ENCODE assay signal across 8 cellular contexts in genomic region chr19:47130589-47131168, GRCh38. TPM values are rescaled to one million over a fixed set of nuclear protein-coding genes. Genes with fewer than 3 reads are reported as not detected.
A peak's percentile ranks its signal among the peaks of the same experiment; 100 is the strongest.
DNase-seq lines count a peak whose midpoint lies in the region; ATAC-seq, FAIRE-seq and TF ChIP-seq lines count a peak whose summit lies in the region.

TSS of gene SAE1 (plus strand) at chr19:47130835. CDS start at chr19:47130931, 96 bp downstream.

- peaks cover 33% of the 10 kb centered on the region for H3K4me1 Mint-ChIP-seq in progenitor cell of endocrine pancreas (ENCODE audit: low read depth)

- H3K27ac Mint-ChIP-seq in progenitor cell of endocrine pancreas = peak within 1 kb of the TSS; percentile 97

- H3K9me3 ChIP-seq in left ventricle myocardium inferior (replicated peaks) = no peaks in the 10 kb centered on the region

- FAIRE-seq in GM12891 (lab: Jason Lieb, UNC) = peak; percentile 100

- H3K4me1 ChIP-seq in left ventricle myocardium inferior = peaks cover 40% of the 10 kb centered on the region

- peak within 1 kb of the TSS; percentile 100 for H3K4me3 Mint-ChIP-seq in progenitor cell of endocrine pancreas (ENCODE audit: low read depth)

- peak; percentile 97 for DNase-seq in GM12891 (ENCODE audit: insufficient read length, low spot score)
- peak; percentile 94 for DNase-seq in NCI-H146 treated with DMSO at 0.1 percent for 48 hours (lab: John Stamatoyannopoulos, UW; ENCODE audit: unreplicated experiment)
- peak; percentile 89 for DNase-seq in amniotic stem cell (lab: John Stamatoyannopoulos, UW)
- peak; percentile 93 for DNase-seq in left ventricle myocardium inferior
- DNase-seq in progenitor cell of endocrine pancreas (ENCODE audit: low spot score, unreplicated experiment) = peak; percentile 97
- DNase-seq in ureter (ENCODE audit: low spot score) = peak; percentile 96

- H3K27me3 Mint-ChIP-seq in progenitor cell of endocrine pancreas = no peaks in the 10 kb centered on the region

- intact Hi-C loops in T-helper 1 cell treated with Interleukin-12 subunit alpha and Interleukin-12 subunit beta and Interleukin-4 antibody, amounts not matched to agents 30 ng/mL and 1 ng/mL, for 36 hours (cut with micrococcal nuclease) = loop anchor here (1.0 kb wide), 6 partner anchors 17 to 268 kb away; partner anchors contain the start of genes TMEM160 and ZC3H4
- intact Hi-C loops in left ventricle myocardium inferior (cut with micrococcal nuclease) = no loop called here

- TF ChIP-seq CTCF in left ventricle myocardium inferior (IDR thresholded peaks at IDR 0.05; ENCODE audit: borderline replicate concordance) (peak; percentile 68), progenitor cell of endocrine pancreas (IDR thresholded peaks at IDR 0.05; ENCODE audit: unreplicated experiment) (peak; percentile 53)

- peak within 1 kb of the TSS; percentile 94 for H3K4me3 ChIP-seq in left ventricle myocardium inferior

- peak; percentile 62 for TF ChIP-seq POLR2A in GM12891 (IDR thresholded peaks at IDR 0.05; ENCODE audit: low read depth, low read length)

- H3K27ac ChIP-seq in left ventricle myocardium inferior (replicated peaks) = peak within 1 kb of the TSS; percentile 97

- H3K27me3 ChIP-seq in left ventricle myocardium inferior (ENCODE audit: low read depth) = no peaks in the 10 kb centered on the region

- peaks cover 20% of the 10 kb centered on the region for H3K36me3 Mint-ChIP-seq in progenitor cell of endocrine pancreas (ENCODE audit: insufficient read depth)

- no peaks in the 10 kb centered on the region for H3K36me3 ChIP-seq in left ventricle myocardium inferior

- peak; percentile 85 for ATAC-seq in HG02870 (IDR thresholded peaks at IDR 0.05; ENCODE audit: unreplicated experiment)

- H3K9me3 Mint-ChIP-seq in progenitor cell of endocrine pancreas (ENCODE audit: low read depth) = peaks cover 4% of the 10 kb centered on the region

TF ChIP-seq in GM12891, 5 proteins besides CTCF, POLR2A, EP300 and RAD21:
- TF ChIP-seq POLR2AphosphoS5 (IDR thresholded peaks at IDR 0.05; ENCODE audit: low read depth, low read length) = peak; percentile 49; the same call in 1 of the 2 replicates
- no peak for TF ChIP-seq POU2F2 (IDR thresholded peaks at IDR 0.05; ENCODE audit: low read depth, low read length)
- no peak for TF ChIP-seq SPI1 (IDR thresholded peaks at IDR 0.05; ENCODE audit: low read depth, low read length)
- no peak for TF ChIP-seq PAX5 (IDR thresholded peaks at IDR 0.05; ENCODE audit: insufficient read depth, low read length, severe bottlenecking)
- peak; percentile 57; the same call in 1 of the 2 replicates for TF ChIP-seq TAF1 (IDR thresholded peaks at IDR 0.05; ENCODE audit: low read depth, low read length)

RNA-seq across cellular contexts. Expression of gene SAE1, which starts in this region (rescaled TPM):
- polyA plus RNA-seq in GM12891 (2012; ENCODE audit: low read depth, missing spikeins) = 99.4 TPM
- total RNA-seq in T-helper 1 cell treated with Interleukin-12 subunit alpha and Interleukin-12 subunit beta and Interleukin-4 antibody, amounts not matched to agents 30 ng/mL and 1 ng/mL, for 36 hours = 116 TPM in 2 replicates
- total RNA-seq in left ventricle myocardium inferior (42.5 TPM), progenitor cell of endocrine pancreas (172 and 173 TPM in 2 replicates), ureter (56.9 TPM)

Comparison
In these comparisons a context has a peak if more than half of its experiments do, and no peak if none do; other contexts are left out.
1. Peak in every context shown above with its lines: DNase-seq, ATAC-seq, H3K4me3 ChIP-seq and H3K27ac ChIP-seq.